35 cellular contexts compared by ENCODE assay signal in genomic region chr6:52215787-52216186, GRCh38. TPM values are rescaled to one million over a fixed set of nuclear protein-coding genes. Genes with fewer than 3 reads are reported as not detected.
"Had no signal": no experiment of that assay in that cellular context is flagged by ENCODE, and none has a peak within 500 bp of the region (broad histone marks: within the 10 kb centered on the region; RNA-seq: fewer than 3 reads in every experiment).

No MANE protein-coding gene starts in this region.

- H3K27ac ChIP-seq: neural progenitor cell, ovary, parathyroid adenoma, psoas muscle, skin epidermis, spleen, suprapubic skin, testis, tibial artery, transverse colon, upper lobe of right lung, vagina had no signal

- H3K9ac ChIP-seq: neural progenitor cell, parathyroid adenoma had no signal

- H3K36me3 ChIP-seq: neural progenitor cell, ovary, spleen, suprapubic skin, tibial artery, transverse colon, upper lobe of right lung, vagina had no signal

- H3K27me3 ChIP-seq: neural progenitor cell, ovary, spleen, testis, tibial artery, transverse colon, upper lobe of right lung, vagina had no signal

- H3K4me2 ChIP-seq: neural progenitor cell, smooth muscle cell had no signal

- H3K9me3 ChIP-seq: ovary, psoas muscle, spleen, suprapubic skin, testis, tibial artery, transverse colon, upper lobe of right lung, vagina had no signal

- ATAC-seq: naive thymus-derived CD4-positive, alpha-beta T cell; natural killer cell; psoas muscle; right cardiac atrium; sciatic nerve; stimulated activated naive CD8-positive, alpha-beta T cell treated with anti-CD3 and anti-CD28 coated beads, Interleukin-15, amount 100 ng/mL, for 72 hours; stimulated activated naive CD8-positive, alpha-beta T cell treated with anti-CD3 and anti-CD28 coated beads, Interleukin-15, Interleukin-2, amounts not matched to agents 100 U/mL and 50 U/mL, for 24 hours; upper lobe of right lung had no signal

- H3K36me3 Mint-ChIP-seq: naive thymus-derived CD4-positive, alpha-beta T cell; natural killer cell; neural progenitor cell; type B pancreatic cell had no signal

- H3K79me2 ChIP-seq: parathyroid adenoma had no signal

- H3K9me3 Mint-ChIP-seq: naive thymus-derived CD4-positive, alpha-beta T cell; natural killer cell; nephron; neural progenitor cell; stimulated activated naive CD8-positive, alpha-beta T cell treated with anti-CD3 and anti-CD28 coated beads, Interleukin-15, amount 100 ng/mL, for 72 hours; type B pancreatic cell had no signal

- H3K4me3 ChIP-seq: neural progenitor cell, ovary, psoas muscle, skin epidermis, smooth muscle cell, spleen, suprapubic skin, testis, tibial artery, transverse colon, upper lobe of right lung, vagina had no signal

- FAIRE-seq: urothelium cell line had no signal

- DNase-seq: naive thymus-derived CD4-positive, alpha-beta T cell; natural killer cell; occipital lobe; ovary; posterior cingulate gyrus; psoas muscle; right cardiac atrium; spleen; stimulated activated CD4-positive, alpha-beta T cell treated with anti-CD3 and anti-CD28 coated beads, Interleukin-12 subunit alpha, Interleukin-12 subunit beta, amount 100 ng/mL, for 4 hours; stimulated activated CD4-positive, alpha-beta T cell treated with anti-CD3 and anti-CD28 coated beads, Interleukin-1b, Interleukin-23, amount 100 ng/mL, for 48 hours; stimulated activated CD4-positive, alpha-beta T cell treated with anti-CD3 and anti-CD28 coated beads, Interleukin-4, amount 100 ng/mL, for 1 hour; stimulated activated CD4-positive, alpha-beta T cell treated with anti-CD3 and anti-CD28 coated beads, Interleukin-4, amount 100 ng/mL, for 4 hours; stimulated activated CD8-positive, alpha-beta memory T cell treated with anti-CD3 and anti-CD28 coated beads, Interleukin-4, amount 100 ng/mL, for 48 hours; stimulated activated naive CD4-positive, alpha-beta T cell; stimulated activated naive CD8-positive, alpha-beta T cell treated with anti-CD3 and anti-CD28 coated beads, Interleukin-15, amount 100 ng/mL, for 72 hours; stimulated activated naive CD8-positive, alpha-beta T cell treated with anti-CD3 and anti-CD28 coated beads, Interleukin-15, Interleukin-2, amounts not matched to agents 100 U/mL and 50 U/mL, for 24 hours; substantia nigra; testis; tibial artery; transverse colon; upper lobe of right lung had no signal

- H3K4me3 Mint-ChIP-seq: naive thymus-derived CD4-positive, alpha-beta T cell; natural killer cell; nephron; neural progenitor cell; stimulated activated naive CD8-positive, alpha-beta T cell treated with anti-CD3 and anti-CD28 coated beads, Interleukin-15, amount 100 ng/mL, for 72 hours; type B pancreatic cell had no signal

- H3K4me1 Mint-ChIP-seq: natural killer cell, nephron, neural progenitor cell had no signal

- H3K4me1 ChIP-seq: neural progenitor cell, parathyroid adenoma, psoas muscle, spleen, suprapubic skin, testis, tibial artery, transverse colon, upper lobe of right lung, vagina had no signal

- H2AFZ ChIP-seq: neural progenitor cell, parathyroid adenoma had no signal

- H3K27ac Mint-ChIP-seq: naive thymus-derived CD4-positive, alpha-beta T cell; natural killer cell; nephron; neural progenitor cell; progenitor cell of endocrine pancreas; stimulated activated naive CD8-positive, alpha-beta T cell treated with anti-CD3 and anti-CD28 coated beads, Interleukin-15, amount 100 ng/mL, for 72 hours; type B pancreatic cell had no signal

RNA-seq across cellular contexts. Expression of gene IL17F, which starts 28.5 kb away (rescaled TPM):
- total RNA-seq: natural killer cell, occipital lobe, osteoblast, ovary, progenitor cell of endocrine pancreas, psoas muscle, renal cortical epithelial cell, right cardiac atrium, sciatic nerve, smooth muscle cell, spleen, suprapubic skin, testis, transverse colon, upper lobe of right lung, vagina had no signal
- polyA plus RNA-seq: naive thymus-derived CD4-positive, alpha-beta T cell; neural cell; ovary; psoas muscle; right cardiac atrium; smooth muscle cell; spleen had no signal

RNA-seq across cellular contexts. Expression of gene IL17A, which starts 29.6 kb away (rescaled TPM):
- total RNA-seq: naive thymus-derived CD4-positive, alpha-beta T cell; natural killer cell; occipital lobe; osteoblast; ovary; progenitor cell of endocrine pancreas; psoas muscle; renal cortical epithelial cell; right cardiac atrium; sciatic nerve; smooth muscle cell; spleen; suprapubic skin; testis; transverse colon; upper lobe of right lung; vagina had no signal
- polyA plus RNA-seq: naive thymus-derived CD4-positive, alpha-beta T cell; neural cell; ovary; psoas muscle; right cardiac atrium; smooth muscle cell; spleen had no signal
